In the genomic region with DNA sequence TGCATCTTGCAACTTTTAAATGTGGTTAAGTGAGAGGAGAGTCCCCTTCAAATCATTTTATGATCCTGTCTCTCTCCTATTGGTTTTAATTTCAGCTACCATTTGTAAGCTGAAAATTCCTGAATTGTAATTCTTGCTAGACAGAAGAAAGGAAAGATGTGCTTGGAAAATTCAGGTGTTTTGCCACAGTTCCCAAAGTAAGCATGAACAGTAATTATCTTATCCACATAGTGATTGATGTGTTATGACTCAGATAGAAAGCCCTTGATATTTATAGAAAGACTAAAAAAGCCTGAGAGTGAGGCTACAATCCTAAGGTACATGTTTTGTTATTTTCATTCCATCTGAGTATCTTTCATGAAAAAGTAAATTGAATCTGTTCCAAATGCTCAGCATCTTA, we compare ENCODE assay signal across 30 cellular contexts.
"Had no signal": no experiment of that assay in that cellular context is flagged by ENCODE, and none has a peak within 500 bp of the region (broad histone marks: within the 10 kb centered on the region; RNA-seq: fewer than 3 reads in every experiment).

No MANE protein-coding gene starts in this region.

- H3K4me2 ChIP-seq: PC-9 had no signal

- H2AFZ ChIP-seq: PC-9 had no signal

- ATAC-seq: Panc1, Right ventricle myocardium inferior, SK-N-SH treated with all-trans-retinoic acid at 6 μM for 48 hours, T-cell had no signal

- H3K27ac Mint-ChIP-seq: T-cell had no signal

- H3K27me3 Mint-ChIP-seq: T-cell had no signal

- H3K4me1 Mint-ChIP-seq: T-cell had no signal

- H3K9me3 ChIP-seq: SJCRH30 had no signal

- H3K27me3 ChIP-seq: SJCRH30 had no signal

- H3K4me1 ChIP-seq: SJCRH30 had no signal

- FAIRE-seq: RCC 7860 had no signal

- DNase-seq: Karpas-422, MM.1S, MV-4-11, NCI-H1092, NCI-H1105, NCI-H1417 treated with DMSO at 0.1 percent for 48 hours, NCI-H1436 treated with DMSO at 0.1 percent for 48 hours, NCI-H1694 treated with DMSO at 0.1 percent for 48 hours, NCI-H187 treated with DMSO at 0.1 percent for 48 hours, NCI-H2029, NCI-H2081, NCI-H2171 treated with DMSO at 0.1 percent for 48 hours, NCI-H345, NCI-H446, NCI-H510A treated with DMSO at 0.1 percent for 48 hours, NCI-H524 treated with DMSO at 0.1 percent for 48 hours, NCI-H526 treated with DMSO at 0.1 percent for 48 hours, NCI-H748 treated with DMSO at 0.1 percent for 48 hours, NCI-H82, PC-9, SHP77, SIG-M5, SJCRH30, T-cell had no signal

- H3K4me3 ChIP-seq: PC-9, SJCRH30, SK-N-MC had no signal

- H3K4me3 Mint-ChIP-seq: T-cell had no signal

- H3K36me3 ChIP-seq: SJCRH30 had no signal

- H3K27ac ChIP-seq: PC-9, RWPE1, SJCRH30, SK-N-MC had no signal

- H3K36me3 Mint-ChIP-seq: T-cell had no signal
